In genomic region chr12:132685400-132685799, GRCh38 we compare ENCODE assay signal across 1 cellular context.
TF ChIP-seq lines count a peak whose summit lies in the region.

No MANE protein-coding gene starts in this region.

TF ChIP-seq in GM12878, 131 proteins besides CTCF, POLR2A, EP300 and RAD21:
- no peak for TF ChIP-seq BRCA1 (IDR thresholded peaks at IDR 0.05; ENCODE audit: low read depth, low read length)
- TF ChIP-seq RELA (IDR thresholded peaks at IDR 0.05; ENCODE audit: borderline replicate concordance, partially characterized antibody): no peak
- peak in 1 of 2 experiments; percentile 41; a peak in 1 of 4 replicates for TF ChIP-seq BHLHE40 (IDR thresholded peaks at IDR 0.05; ENCODE audit: borderline replicate concordance in 1 of 2, low read depth in 2 of 2, low read length in 1 of 2)
